12 cellular contexts compared by ENCODE assay signal in the genomic region with DNA sequence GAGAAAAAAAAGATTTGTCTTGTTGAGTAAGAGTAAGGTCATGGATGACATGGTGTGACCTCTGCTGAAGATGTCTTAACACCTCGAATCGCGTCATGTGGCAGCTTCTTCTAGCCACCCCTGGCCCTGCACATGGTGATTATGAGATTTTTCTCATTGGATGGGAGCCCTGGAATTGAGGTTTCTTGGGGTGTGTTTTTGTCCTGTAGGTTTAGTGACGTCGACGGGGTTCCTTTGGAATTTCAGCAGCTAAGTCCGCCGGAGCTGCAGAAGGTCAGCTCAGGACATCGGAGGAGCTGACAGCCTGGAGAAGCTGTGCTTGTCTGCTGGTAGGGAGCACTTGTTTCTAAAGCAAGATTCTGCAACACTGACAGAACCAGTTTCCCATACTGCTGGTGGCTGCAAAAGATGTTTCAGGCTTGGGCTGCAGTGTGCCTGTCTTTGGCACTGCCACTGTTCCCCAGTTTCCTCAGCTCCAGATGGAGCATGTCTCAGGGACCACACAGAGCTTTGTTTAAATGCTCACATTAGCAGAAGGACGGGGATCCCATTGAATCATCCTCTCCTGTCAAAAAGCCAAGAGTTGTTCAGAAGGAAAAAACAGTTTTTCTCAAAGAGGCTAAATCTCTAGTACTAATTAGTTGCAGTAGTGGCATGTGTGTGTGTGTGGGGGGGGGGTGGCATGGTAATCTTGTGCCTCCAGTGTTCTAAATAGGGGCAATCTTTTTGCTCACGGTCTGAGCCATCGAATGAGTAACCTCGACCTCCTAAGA. TPM values are rescaled to one million over a fixed set of nuclear protein-coding genes. Genes with fewer than 3 reads are reported as not detected.
A peak's percentile ranks its signal among the peaks of the same experiment; 100 is the strongest.
DNase-seq lines count a peak whose midpoint lies in the region; ATAC-seq and TF ChIP-seq lines count a peak whose summit lies in the region.
"Had no signal": no experiment of that assay in that cellular context is flagged by ENCODE, and none has a peak within 500 bp of the region (broad histone marks: within the 10 kb centered on the region; RNA-seq: fewer than 3 reads in every experiment).

No MANE protein-coding gene starts in this region.

- H3K4me3 Mint-ChIP-seq in memory B cell: no peak overlapping the region
- H3K4me3 Mint-ChIP-seq: stimulated activated naive CD8-positive, alpha-beta T cell treated with anti-CD3 and anti-CD28 coated beads, Interleukin-15, Interleukin-2, amounts not matched to agents 100 ng/mL and 50 ng/mL, for 24 hours; T-helper 2 cell treated with Interferon-gamma antibody and Interleukin-4, amounts not matched to agents 5 μg/mL and 100 μg/mL, for 36 hours had no signal

- peaks cover 24 to 53% (median 41%) of the 10 kb centered on the region in 4 donors for H3K4me1 ChIP-seq in upper lobe of left lung

- H3K27ac ChIP-seq in upper lobe of left lung: peak overlapping the region in 3 of 4 donors; percentile 85 to 99 (median 98)

- 55 to 67% methylated on average over 10 to 13 of the region's 13 CpGs for WGBS in upper lobe of left lung, 2 donors

- H3K9me3 Mint-ChIP-seq in memory B cell: no peaks in the 10 kb centered on the region
- H3K9me3 Mint-ChIP-seq: stimulated activated naive CD8-positive, alpha-beta T cell treated with anti-CD3 and anti-CD28 coated beads, Interleukin-15, Interleukin-2, amounts not matched to agents 100 ng/mL and 50 ng/mL, for 24 hours; T-helper 2 cell treated with Interferon-gamma antibody and Interleukin-4, amounts not matched to agents 5 μg/mL and 100 μg/mL, for 36 hours had no signal

- peaks cover 9% of the 10 kb centered on the region for H3K27me3 Mint-ChIP-seq in memory B cell

- TF ChIP-seq CTCF in cardiac fibroblast (IDR thresholded peaks at IDR 0.05; ENCODE audit: low read depth, low read length) (no peak), upper lobe of left lung (IDR thresholded peaks at IDR 0.05) (peak in 1 of 6 experiments; percentile 14)

- no peaks in the 10 kb centered on the region for H3K27me3 ChIP-seq in upper lobe of left lung

- peak in 1 of 4 donors; percentile 53 for TF ChIP-seq POLR2A in upper lobe of left lung (IDR thresholded peaks at IDR 0.05)

- peak in 1 of 4 donors; percentile 56 for TF ChIP-seq EP300 in upper lobe of left lung (IDR thresholded peaks at IDR 0.05)

- no peaks in the 10 kb centered on the region for H3K36me3 Mint-ChIP-seq in memory B cell

- H3K4me1 Mint-ChIP-seq in memory B cell: peaks cover 32% of the 10 kb centered on the region

- no peak overlapping the region for H3K4me3 ChIP-seq in cardiac fibroblast (replicated peaks in 1 of 2; ENCODE audit: low read depth in 2 of 2, low read length in 2 of 2)
- no peak overlapping the region for H3K4me3 ChIP-seq in upper lobe of left lung

- ATAC-seq in memory B cell (ENCODE audit: low read depth) (no peak), upper lobe of left lung (ENCODE audit: low FRiP score in 2 of 2) (no peak), GM19467 (IDR thresholded peaks at IDR 0.05; ENCODE audit: unreplicated experiment) (no peak), GM21526 (IDR thresholded peaks at IDR 0.05; ENCODE audit: low FRiP score, unreplicated experiment) (no peak)

- no peaks in the 10 kb centered on the region for H3K36me3 ChIP-seq in upper lobe of left lung

- DNase-seq in NCI-H2171 treated with DMSO at 0.1 percent for 48 hours (lab: John Stamatoyannopoulos, UW) (peak; percentile 18), NCI-H2171 (lab: John Stamatoyannopoulos, UW) (no peak), cardiac fibroblast (ENCODE audit: low read depth in 2 of 2) (peak; percentile 83 to 95), memory B cell (ENCODE audit: low spot score in 2 of 2) (no peak), upper lobe of left lung (peak in 1 of 2 donors; percentile 45), SK-N-DZ (ENCODE audit: low spot score) (no peak)
- DNase-seq: Kasumi-1, kidney had no signal

- H3K27ac Mint-ChIP-seq in memory B cell: peak overlapping the region; percentile 90
- H3K27ac Mint-ChIP-seq: stimulated activated naive CD8-positive, alpha-beta T cell treated with anti-CD3 and anti-CD28 coated beads, Interleukin-15, Interleukin-2, amounts not matched to agents 100 ng/mL and 50 ng/mL, for 24 hours; T-helper 2 cell treated with Interferon-gamma antibody and Interleukin-4, amounts not matched to agents 5 μg/mL and 100 μg/mL, for 36 hours had no signal

- H3K9me3 ChIP-seq in upper lobe of left lung: no peaks in the 10 kb centered on the region

RNA-seq across cellular contexts. Expression of gene FOS, which starts 5.2 kb away (rescaled TPM):
- total RNA-seq in upper lobe of left lung: 1,000 to 10,000 TPM in 1 of 6 donors, 100 to 1,000 TPM in 5; 386 to 1,146 (median 633) TPM
- 2.0 and 2.5 TPM in 2 replicates for polyA plus RNA-seq in SK-N-DZ (2014; cell fraction: cytosol; rRNA removed)
- polyA plus RNA-seq in SK-N-DZ (2014; cell fraction: nucleus; rRNA removed): 9.7 and 20.3 TPM in 2 replicates

Comparison
In these comparisons a context has a peak if more than half of its experiments do, and no peak if none do; other contexts are left out.
1. DNase-seq: peak in NCI-H2171 treated with DMSO at 0.1 percent for 48 hours (single experiment) and cardiac fibroblast (2 of 2); none in NCI-H2171 (single experiment), memory B cell (0 of 2) and SK-N-DZ (single experiment).